ENCODE assay signal across 1 cellular context in genomic region chrX:13197961-13198761, GRCh38.
TF ChIP-seq lines count a peak whose summit lies in the region.

No MANE protein-coding gene starts in this region.

TF ChIP-seq in GM12878, 131 proteins besides CTCF, POLR2A, EP300 and RAD21 (continued from another document):
- no peak for TF ChIP-seq E2F8 (IDR thresholded peaks at IDR 0.05; ENCODE audit: low read depth, partially characterized antibody)
- TF ChIP-seq MEF2B (IDR thresholded peaks at IDR 0.05; ENCODE audit: partially characterized antibody, poor library complexity, severe bottlenecking): no peak
